18 cellular contexts compared by ENCODE assay signal in genomic region chrX:151697537-151697936, GRCh38. TPM values are rescaled to one million over a fixed set of nuclear protein-coding genes. Genes with fewer than 3 reads are reported as not detected.
A peak's percentile ranks its signal among the peaks of the same experiment; 100 is the strongest.
DNase-seq lines count a peak whose midpoint lies in the region; TF ChIP-seq lines count a peak whose summit lies in the region.
"Had no signal": no experiment of that assay in that cellular context is flagged by ENCODE, and none has a peak within 500 bp of the region (broad histone marks: within the 10 kb centered on the region; RNA-seq: fewer than 3 reads in every experiment).

No MANE protein-coding gene starts in this region.

- H3K27me3 ChIP-seq in MG63 = no peaks in the 10 kb centered on the region

- DNase-seq in DMS 273 treated with DMSO at 0.1 percent for 48 hours (lab: John Stamatoyannopoulos, UW) (peak; percentile 54), MG63 (peak; percentile 85), fibroblast of the aortic adventitia (ENCODE audit: low read depth) (peak; percentile 88), skeletal muscle cell (ENCODE audit: low read depth) (peak; percentile 66), DMS53 (lab: John Stamatoyannopoulos, UW) (no peak), SIG-M5 (lab: John Stamatoyannopoulos, UW) (no peak), superior temporal gyrus (ENCODE audit: extremely low spot score) (no peak), pons (ENCODE audit: low spot score) (no peak)
- DNase-seq: activated CD4-positive, alpha-beta T cell treated with anti-CD3 and anti-CD28 coated beads, Interleukin-2, amount 10 ng/mL, durations not matched to agents 24 days and 14 days; activated T-cell treated with anti-CD3 and anti-CD28 coated beads, Interleukin-2, amount 50 U/mL, for 4 hours; adrenal gland; CD8-positive, alpha-beta T cell; cortex of kidney; esophagus squamous epithelium; NCI-H1436 had no signal

- H3K36me3 ChIP-seq in MG63 = no peaks in the 10 kb centered on the region
- H3K36me3 ChIP-seq: adrenal gland, esophagus squamous epithelium had no signal

- no peaks in the 10 kb centered on the region for H3K9me3 ChIP-seq in MG63
- H3K9me3 ChIP-seq: adrenal gland, esophagus squamous epithelium had no signal

- no peak overlapping the region for H3K4me3 ChIP-seq in MG63
- no peak overlapping the region for H3K4me3 ChIP-seq in fibroblast of the aortic adventitia (ENCODE audit: low read depth, low read length)
- H3K4me3 ChIP-seq in skeletal muscle cell (ENCODE audit: low read depth, low read length) = no peak overlapping the region
- H3K4me3 ChIP-seq: adrenal gland, esophagus squamous epithelium had no signal

- TF ChIP-seq CTCF in fibroblast of the aortic adventitia (IDR thresholded peaks at IDR 0.05; ENCODE audit: insufficient read depth, low read length) = no peak

RNA-seq across cellular contexts. Expression of gene PRRG3, which starts 2.3 kb away (rescaled TPM):
- total RNA-seq in MG63 (2014; rRNA removed; shearing (Covaris generic); ENCODE audit: low replicate concordance) = not detected in 2 replicates
- total RNA-seq in fibroblast of the aortic adventitia (ENCODE audit: low replicate concordance) = 0.45 and 0.49 TPM in 2 replicates
- total RNA-seq: activated CD4-positive, alpha-beta T cell treated with anti-CD3 and anti-CD28 coated beads, Interleukin-2, amount 10 ng/mL, durations not matched to agents 24 days and 14 days; activated T-cell treated with anti-CD3 and anti-CD28 coated beads, Interleukin-2, amount 50 U/mL, for 4 hours; CD8-positive, alpha-beta T cell; T-helper 2 cell treated with Interferon-gamma antibody and Interleukin-4, amounts not matched to agents 100 ng/mL and 5 ng/mL, for 36 hours had no signal

RNA-seq across cellular contexts. Expression of gene FATE1, which starts 18.3 kb away (rescaled TPM):
- not detected in 2 replicates for total RNA-seq in MG63 (2014; rRNA removed; shearing (Covaris generic); ENCODE audit: low replicate concordance)
- total RNA-seq in fibroblast of the aortic adventitia (ENCODE audit: low replicate concordance) = not detected in 2 replicates
- total RNA-seq: activated CD4-positive, alpha-beta T cell treated with anti-CD3 and anti-CD28 coated beads, Interleukin-2, amount 10 ng/mL, durations not matched to agents 24 days and 14 days; activated T-cell treated with anti-CD3 and anti-CD28 coated beads, Interleukin-2, amount 50 U/mL, for 4 hours; CD8-positive, alpha-beta T cell; esophagus squamous epithelium; mesothelial cell of epicardium; T-helper 2 cell treated with Interferon-gamma antibody and Interleukin-4, amounts not matched to agents 100 ng/mL and 5 ng/mL, for 36 hours; ureter had no signal

RNA-seq across cellular contexts. Expression of gene CNGA2, which starts 37.0 kb away (rescaled TPM):
- total RNA-seq in MG63 (2014; rRNA removed; shearing (Covaris generic); ENCODE audit: low replicate concordance) = not detected in 2 replicates
- total RNA-seq in fibroblast of the aortic adventitia (ENCODE audit: low replicate concordance) = not detected in 2 replicates
- total RNA-seq: activated CD4-positive, alpha-beta T cell treated with anti-CD3 and anti-CD28 coated beads, Interleukin-2, amount 10 ng/mL, durations not matched to agents 24 days and 14 days; activated T-cell treated with anti-CD3 and anti-CD28 coated beads, Interleukin-2, amount 50 U/mL, for 4 hours; adrenal gland; CD8-positive, alpha-beta T cell; esophagus squamous epithelium; mesothelial cell of epicardium; T-helper 2 cell treated with Interferon-gamma antibody and Interleukin-4, amounts not matched to agents 100 ng/mL and 5 ng/mL, for 36 hours; ureter had no signal

Comparison
In these comparisons a context has a peak if more than half of its experiments do, and no peak if none do; other contexts are left out.
1. DNase-seq: peak in DMS 273 treated with DMSO at 0.1 percent for 48 hours (single experiment), MG63 (single experiment), fibroblast of the aortic adventitia (single experiment) and skeletal muscle cell (single experiment); none in DMS53 (single experiment), SIG-M5 (single experiment), superior temporal gyrus (single experiment) and pons (single experiment).